Comparison of ENCODE assay signal across 35 cellular contexts in the genomic region with DNA sequence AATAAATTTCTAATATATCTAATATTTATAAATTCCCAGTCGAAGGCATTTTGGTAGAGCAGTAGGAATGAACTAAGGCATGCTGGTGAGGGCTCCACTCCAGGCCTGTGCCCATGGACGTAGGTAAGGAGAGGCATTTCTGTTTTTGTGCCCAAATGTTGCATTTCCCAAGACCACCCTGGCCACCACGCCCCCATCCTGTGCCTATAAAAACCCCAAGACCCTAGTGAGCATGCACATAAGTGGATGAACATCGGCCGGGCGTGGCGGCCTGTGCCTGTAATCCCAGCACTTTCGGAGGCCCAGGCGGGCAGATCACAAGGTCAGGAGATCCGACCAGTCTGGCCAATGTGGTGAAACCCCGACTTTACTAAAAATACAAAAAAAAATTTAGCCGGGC. TPM values are rescaled to one million over a fixed set of nuclear protein-coding genes. Genes with fewer than 3 reads are reported as not detected.
DNase-seq lines count a peak whose midpoint lies in the region; ATAC-seq and TF ChIP-seq lines count a peak whose summit lies in the region.
"Had no signal": no experiment of that assay in that cellular context is flagged by ENCODE, and none has a peak within 500 bp of the region (broad histone marks: within the 10 kb centered on the region; RNA-seq: fewer than 3 reads in every experiment).

No MANE protein-coding gene starts in this region.

- H3K27me3 ChIP-seq in right atrium auricular region, result no peaks in the 10 kb centered on the region
- no peaks in the 10 kb centered on the region for H3K27me3 ChIP-seq in testis
- H3K27me3 ChIP-seq: BE2C; BLaER1; BLaER1 treated with 17β-estradiol and CSF1 and Interleukin-3, amounts not matched to agents 10 nM and 100 nM had no signal

- intact Hi-C loops in Right ventricle myocardium inferior (cut with DNase I), result no loop called here
- intact Hi-C loops in testis (cut with DNase I; ENCODE audit: low total_unique reads), result no loop called here

- peaks cover 5% of the 10 kb centered on the region for H3K36me3 Mint-ChIP-seq in activated CD8-positive, alpha-beta memory T cell treated with anti-CD3 and anti-CD28 coated beads, Interleukin-2, amount 10 ng/mL, durations not matched to agents 7 days and 5 days
- H3K36me3 Mint-ChIP-seq in immature natural killer cell, result peaks cover 5 to 6% (median 5%) of the 10 kb centered on the region in 3 donors
- H3K36me3 Mint-ChIP-seq: CD14-positive monocyte; CD8-positive, alpha-beta T cell had no signal

- CTCF ChIA-PET in activated CD8-positive, alpha-beta memory T cell treated with anti-CD3 and anti-CD28 coated beads, Interleukin-2, amount 10 ng/mL, durations not matched to agents 7 days and 5 days (lab: Charles Lee), result no interaction called here

- H3K9me3 ChIP-seq in right atrium auricular region (no peaks in the 10 kb centered on the region), testis (no peaks in the 10 kb centered on the region)
- H3K9me3 ChIP-seq: BE2C had no signal

- H3K27ac ChIP-seq in right atrium auricular region (no peak overlapping the region), testis (no peak overlapping the region)
- H3K27ac ChIP-seq: 22Rv1; A549; BLaER1; BLaER1 treated with 17β-estradiol and CSF1 and Interleukin-3, amounts not matched to agents 10 nM and 100 nM; C4-2B had no signal

- TF ChIP-seq POLR2A in testis (IDR thresholded peaks at IDR 0.05), result no peak

- ATAC-seq in activated CD8-positive, alpha-beta memory T cell treated with anti-CD3 and anti-CD28 coated beads, Interleukin-2, amount 10 ng/mL, durations not matched to agents 7 days and 5 days, result no peak
- ATAC-seq in Right ventricle myocardium inferior (no peak), HG03342 (IDR thresholded peaks at IDR 0.05; ENCODE audit: unreplicated experiment) (no peak)
- ATAC-seq: CD8-positive, alpha-beta T cell had no signal

- H3K4me3 ChIP-seq in right atrium auricular region (no peak overlapping the region), testis (peak overlapping the region; percentile 9 to 23)
- H3K4me3 ChIP-seq: A549, BLaER1 had no signal

- DNase-seq in activated CD8-positive, alpha-beta memory T cell treated with anti-CD3 and anti-CD28 coated beads for 24 hours, result peak; percentile 40
- DNase-seq in activated CD8-positive, alpha-beta memory T cell treated with anti-CD3 and anti-CD28 coated beads, Interleukin-2, amount 10 ng/mL, durations not matched to agents 7 days and 5 days, result no peak
- peak; percentile 50 for DNase-seq in right atrium auricular region (ENCODE audit: low spot score)
- no peak for DNase-seq in Right ventricle myocardium inferior (ENCODE audit: missing footprints)
- peak; percentile 80 for DNase-seq in mesenteric fat pad (ENCODE audit: low spot score)
- no peak for DNase-seq in testis
- DNase-seq in immature natural killer cell, result no peak
- DNase-seq: 8988T; ACHN; AML-193; BE2C; C1 segment of cervical spinal cord; Caco-2; Calu3; CD4-positive, alpha-beta memory T cell; CD4-positive, alpha-beta T cell; CD4-positive, CD25-positive, alpha-beta regulatory T cell; CD8-positive, alpha-beta memory T cell; CD8-positive, alpha-beta T cell; COR-L47; DMS 273 treated with DMSO at 0.1 percent for 48 hours; DMS153; DMS53; DMS79; DMS79 treated with DMSO at 0.1 percent for 48 hours; DND-41; EL had no signal

- H3K36me3 ChIP-seq in right atrium auricular region (no peaks in the 10 kb centered on the region), testis (ENCODE audit: low read depth, missing control alignments) (no peaks in the 10 kb centered on the region)
- H3K36me3 ChIP-seq: BE2C; BLaER1; BLaER1 treated with 17β-estradiol and CSF1 and Interleukin-3, amounts not matched to agents 10 nM and 100 nM had no signal

- no peaks in the 10 kb centered on the region for H3K27me3 Mint-ChIP-seq in activated CD8-positive, alpha-beta memory T cell treated with anti-CD3 and anti-CD28 coated beads, Interleukin-2, amount 10 ng/mL, durations not matched to agents 7 days and 5 days
- H3K27me3 Mint-ChIP-seq in immature natural killer cell (ENCODE audit: low read depth in 3 of 3), result peaks cover 0 to 9% (median 2%) of the 10 kb centered on the region in 3 donors
- H3K27me3 Mint-ChIP-seq: B cell; CD4-positive, alpha-beta memory T cell; CD4-positive, alpha-beta T cell; CD4-positive, CD25-positive, alpha-beta regulatory T cell; CD8-positive, alpha-beta memory T cell had no signal

- H3K4me1 ChIP-seq in right atrium auricular region (no peaks in the 10 kb centered on the region), testis (no peaks in the 10 kb centered on the region)
- H3K4me1 ChIP-seq: BE2C, Caco-2 had no signal

- H3K4me3 Mint-ChIP-seq in activated CD8-positive, alpha-beta memory T cell treated with anti-CD3 and anti-CD28 coated beads, Interleukin-2, amount 10 ng/mL, durations not matched to agents 7 days and 5 days, result no peak overlapping the region
- no peak overlapping the region for H3K4me3 Mint-ChIP-seq in immature natural killer cell
- H3K4me3 Mint-ChIP-seq: B cell; CD14-positive monocyte; CD4-positive, alpha-beta memory T cell; CD4-positive, alpha-beta T cell; CD8-positive, alpha-beta memory T cell; CD8-positive, alpha-beta T cell had no signal

- H3K4me1 Mint-ChIP-seq in activated CD8-positive, alpha-beta memory T cell treated with anti-CD3 and anti-CD28 coated beads, Interleukin-2, amount 10 ng/mL, durations not matched to agents 7 days and 5 days, result no peaks in the 10 kb centered on the region
- H3K4me1 Mint-ChIP-seq in immature natural killer cell, result no peaks in the 10 kb centered on the region
- H3K4me1 Mint-ChIP-seq: B cell; CD14-positive monocyte; CD4-positive, alpha-beta memory T cell; CD8-positive, alpha-beta memory T cell had no signal

- H3K27ac Mint-ChIP-seq in activated CD8-positive, alpha-beta memory T cell treated with anti-CD3 and anti-CD28 coated beads, Interleukin-2, amount 10 ng/mL, durations not matched to agents 7 days and 5 days, result no peak overlapping the region
- no peak overlapping the region for H3K27ac Mint-ChIP-seq in immature natural killer cell
- H3K27ac Mint-ChIP-seq: B cell; CD4-positive, alpha-beta T cell; CD8-positive, alpha-beta memory T cell; CD8-positive, alpha-beta T cell had no signal

- no peak for TF ChIP-seq CTCF in right atrium auricular region (IDR thresholded peaks at IDR 0.05)
- TF ChIP-seq CTCF in testis (IDR thresholded peaks at IDR 0.05), result no peak

- 71 to 74% methylated on average over 9 to 12 of the region's 12 CpGs for WGBS in testis, 2 donors

- H3K9me3 Mint-ChIP-seq in activated CD8-positive, alpha-beta memory T cell treated with anti-CD3 and anti-CD28 coated beads, Interleukin-2, amount 10 ng/mL, durations not matched to agents 7 days and 5 days (ENCODE audit: low read depth), result peaks cover 5% of the 10 kb centered on the region
- peaks cover 3 to 8% (median 6%) of the 10 kb centered on the region in 6 donors for H3K9me3 Mint-ChIP-seq in immature natural killer cell

RNA-seq across cellular contexts. Expression of a gene that starts 10.1 kb away (rescaled TPM):
- 10 to 100 TPM; 23.3 to 26.6 TPM for total RNA-seq in activated CD8-positive, alpha-beta memory T cell treated with anti-CD3 and anti-CD28 coated beads, Interleukin-2, amount 10 ng/mL, durations not matched to agents 7 days and 5 days
- 10 to 100 TPM; 12.6 to 25.5 TPM for total RNA-seq in right atrium auricular region
- total RNA-seq in Right ventricle myocardium inferior, result 18.7 TPM
- 95.1 TPM for total RNA-seq in mesenteric fat pad
- 10 to 100 TPM; 59.2 to 64.0 TPM for total RNA-seq in testis
- 53.6 TPM for polyA plus RNA-seq in testis (ENCODE audit: insufficient read depth, low read depth, low replicate concordance)
- polyA plus RNA-seq in immature natural killer cell, result 10 to 100 TPM; 17.2 to 30.5 (median 20.3) TPM

Comparison
In these comparisons a context has a peak if more than half of its experiments do, and no peak if none do; other contexts are left out.
1. DNase-seq: peak in activated CD8-positive, alpha-beta memory T cell treated with anti-CD3 and anti-CD28 coated beads for 24 hours (single experiment), right atrium auricular region (single experiment) and mesenteric fat pad (single experiment); none in activated CD8-positive, alpha-beta memory T cell treated with anti-CD3 and anti-CD28 coated beads, Interleukin-2, amount 10 ng/mL, durations not matched to agents 7 days and 5 days (single experiment), Right ventricle myocardium inferior (single experiment), testis (single experiment) and immature natural killer cell (0 of 3).
2. H3K4me3 ChIP-seq: peak in testis (2 of 2); none in right atrium auricular region (0 of 2).